ENCODE assay signal across 15 cellular contexts in the genomic region with DNA sequence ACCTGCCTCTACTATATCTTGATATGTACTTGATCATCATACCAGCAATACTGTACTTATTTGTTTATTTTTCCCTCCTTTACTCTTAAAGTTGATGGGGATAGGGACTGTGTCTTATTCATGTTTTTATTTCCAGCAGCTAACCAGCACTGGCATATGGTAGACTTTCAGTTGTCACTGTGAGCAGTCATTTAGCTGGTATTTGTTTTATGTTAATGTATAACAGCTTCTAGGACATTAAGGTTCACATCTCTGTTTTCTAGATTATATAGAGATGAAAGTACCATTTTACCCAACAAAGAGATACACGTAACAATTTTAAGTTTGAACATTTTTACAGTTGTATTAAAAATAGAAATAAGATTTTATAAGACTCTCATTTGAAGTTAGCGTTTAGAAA. TPM values are rescaled to one million over a fixed set of nuclear protein-coding genes. Genes with fewer than 3 reads are reported as not detected.
DNase-seq lines count a peak whose midpoint lies in the region; ATAC-seq, FAIRE-seq and TF ChIP-seq lines count a peak whose summit lies in the region.
"Had no signal": no experiment of that assay in that cellular context is flagged by ENCODE, and none has a peak within 500 bp of the region (broad histone marks: within the 10 kb centered on the region; RNA-seq: fewer than 3 reads in every experiment).

No MANE protein-coding gene starts in this region.

- H3K9me3 ChIP-seq in mucosa of descending colon (no peaks in the 10 kb centered on the region), Caco-2 (no peaks in the 10 kb centered on the region)
- H3K9me3 ChIP-seq: BLaER1 treated with 17β-estradiol and CSF1 and Interleukin-3, amounts not matched to agents 10 nM and 100 nM had no signal

- DNase-seq in HuH-7 (ENCODE audit: low spot score) (peak; percentile 7), left colon (no peak), mucosa of descending colon (no peak), Caco-2 (no peak), frontal cortex (ENCODE audit: low spot score in 2 of 2) (no peak)
- DNase-seq: CD4-positive, CD25-positive, alpha-beta regulatory T cell; DMS153; GM23248; Karpas-422 had no signal

- H3K4me1 ChIP-seq in mucosa of descending colon (ENCODE audit: low read depth) (no peaks in the 10 kb centered on the region), Caco-2 (no peaks in the 10 kb centered on the region)
- H3K4me1 ChIP-seq: BLaER1 treated with 17β-estradiol and CSF1 and Interleukin-3, amounts not matched to agents 10 nM and 100 nM had no signal

- peaks cover 6% of the 10 kb centered on the region for H3K4me1 Mint-ChIP-seq in Caco-2 (ENCODE audit: low read depth, unreplicated experiment)

- H3K27ac Mint-ChIP-seq in Caco-2 (ENCODE audit: unreplicated experiment), result no peak overlapping the region
- H3K27ac Mint-ChIP-seq: CD4-positive, CD25-positive, alpha-beta regulatory T cell had no signal

- CTCF ChIA-PET in Caco-2 (lab: Charles Lee), result no interaction called here

- no peaks in the 10 kb centered on the region for H3K9me3 Mint-ChIP-seq in Caco-2 (ENCODE audit: unreplicated experiment)
- H3K9me3 Mint-ChIP-seq: CD4-positive, CD25-positive, alpha-beta regulatory T cell had no signal

- ATAC-seq in left colon (peak; percentile 95), mucosa of descending colon (peak; percentile 86), HG03521 (IDR thresholded peaks at IDR 0.05; ENCODE audit: unreplicated experiment) (no peak)
- ATAC-seq: K562 had no signal

- no peaks in the 10 kb centered on the region for H3K27me3 Mint-ChIP-seq in Caco-2 (ENCODE audit: insufficient read depth, unreplicated experiment)
- H3K27me3 Mint-ChIP-seq: CD4-positive, CD25-positive, alpha-beta regulatory T cell had no signal

- H3K4me3 ChIP-seq in mucosa of descending colon (no peak overlapping the region), Caco-2 (ENCODE audit: low read depth, low read length) (no peak overlapping the region)
- H3K4me3 ChIP-seq: BLaER1 treated with 17β-estradiol and CSF1 and Interleukin-3, amounts not matched to agents 10 nM and 100 nM; GM23248; K562 had no signal

- H3K4me3 Mint-ChIP-seq in Caco-2 (ENCODE audit: unreplicated experiment), result no peak overlapping the region
- H3K4me3 Mint-ChIP-seq: CD4-positive, CD25-positive, alpha-beta regulatory T cell had no signal

- POLR2A ChIA-PET in Caco-2 (lab: Charles Lee), result no interaction called here

- no peak for FAIRE-seq in frontal cortex (lab: Jason Lieb, UNC)
- FAIRE-seq: D721Med, H54, HTR-8/SVneo, K562 had no signal

- H3K36me3 ChIP-seq in mucosa of descending colon (ENCODE audit: low read depth) (peaks cover 11% of the 10 kb centered on the region), Caco-2 (ENCODE audit: control insufficient read depth, insufficient read depth, low read length) (no peaks in the 10 kb centered on the region; the same call in 1 of the 2 replicates)

- intact Hi-C loops in left colon (cut with DNase I, micrococcal nuclease), result no loop called here
- intact Hi-C loops in mucosa of descending colon (cut with DNase I, micrococcal nuclease), result no loop called here
- intact Hi-C loops in Caco-2 (cut with micrococcal nuclease; ENCODE audit: unreplicated experiment), result no loop called here

- no peak for TF ChIP-seq CTCF in mucosa of descending colon (IDR thresholded peaks at IDR 0.05)
- no peak for TF ChIP-seq CTCF in Caco-2 (IDR thresholded peaks at IDR 0.05; ENCODE audit: insufficient read depth in 1 of 2, low read depth in 1 of 2, low read length in 1 of 2, severe bottlenecking in 1 of 2, unreplicated experiment in 1 of 2)

- H3K27me3 ChIP-seq in Caco-2 (replicated peaks; ENCODE audit: control insufficient read depth, insufficient read depth, low read length), result no peaks in the 10 kb centered on the region
- H3K27me3 ChIP-seq: BLaER1 treated with 17β-estradiol and CSF1 and Interleukin-3, amounts not matched to agents 10 nM and 100 nM had no signal

- no TSS peak for BruUV-seq in Caco-2 (replicated peaks; lab: Mats Ljungman, UMichigan)

- H3K36me3 Mint-ChIP-seq in Caco-2 (ENCODE audit: insufficient read depth, unreplicated experiment), result peaks cover 56% of the 10 kb centered on the region

RNA-seq across cellular contexts. Expression of gene METTL14, which starts 17.9 kb away (rescaled TPM):
- total RNA-seq in left colon (10 to 100 TPM; 34.3 to 36.2 TPM), mucosa of descending colon (10 to 100 TPM; 33.6 to 53.6 (median 36.4) TPM), Caco-2 (2022) (46.7 and 51.8 TPM in 2 replicates), frontal cortex (18.8 TPM)
